8 cellular contexts compared by ENCODE assay signal in genomic region chr16:8959921-8960787, GRCh38. TPM values are rescaled to one million over a fixed set of nuclear protein-coding genes. Genes with fewer than 3 reads are reported as not detected.
DNase-seq lines count a peak whose midpoint lies in the region; ATAC-seq and TF ChIP-seq lines count a peak whose summit lies in the region.

No MANE protein-coding gene starts in this region.

- peaks cover 21% of the 10 kb centered on the region for H3F3A ChIP-seq in DOHH2 (ENCODE audit: control insufficient read depth, insufficient read depth)
- peaks cover 46% of the 10 kb centered on the region for H3F3A ChIP-seq in MM.1S (ENCODE audit: insufficient read depth, low read length)

- H3K4me1 Mint-ChIP-seq in central memory CD8-positive, alpha-beta T cell: peaks cover 59% of the 10 kb centered on the region

- H3K36me3 ChIP-seq in DOHH2 (ENCODE audit: control insufficient read depth, low read length): peaks cover 25% of the 10 kb centered on the region
- no peaks in the 10 kb centered on the region for H3K36me3 ChIP-seq in MM.1S (replicated peaks; ENCODE audit: insufficient read depth, low read length)

- no peaks in the 10 kb centered on the region for H3K27me3 ChIP-seq in DOHH2 (ENCODE audit: control insufficient read depth, low read length)
- H3K27me3 ChIP-seq in MM.1S (replicated peaks; ENCODE audit: insufficient read depth, low read length): no peaks in the 10 kb centered on the region

- DNase-seq in MM.1S: peak; percentile 63
- DNase-seq in central memory CD8-positive, alpha-beta T cell (ENCODE audit: low spot score in 2 of 2): peak in 1 of 2 donors; percentile 9
- peak; percentile 27 for DNase-seq in myocyte (ENCODE audit: low read depth)
- DNase-seq in globus pallidus (ENCODE audit: low spot score): no peak
- no peak for DNase-seq in posterior cingulate gyrus
- no peak for DNase-seq in stimulated activated CD4-positive, alpha-beta T cell treated with anti-CD3 and anti-CD28 coated beads, Interleukin-12 subunit alpha, Interleukin-12 subunit beta, amount 100 ng/mL, for 4 hours

- H3K27me3 Mint-ChIP-seq in central memory CD8-positive, alpha-beta T cell: no peaks in the 10 kb centered on the region

- H3K27ac ChIP-seq in DOHH2 (ENCODE audit: low read depth, low read length): peak overlapping the region; percentile 75
- peak overlapping the region; percentile 84 for H3K27ac ChIP-seq in MM.1S (ENCODE audit: low read length)

- H3K4me2 ChIP-seq in DOHH2 (ENCODE audit: low read length) (peak overlapping the region; percentile 92), MM.1S (ENCODE audit: low read depth, low read length) (peak overlapping the region; percentile 87)

- no peak for TF ChIP-seq CTCF in DOHH2 (IDR thresholded peaks at IDR 0.05; ENCODE audit: low read depth, low read length, poor library complexity, severe bottlenecking)
- TF ChIP-seq CTCF in MM.1S (IDR thresholded peaks at IDR 0.05; ENCODE audit: low read length): no peak

- H3K79me2 ChIP-seq in DOHH2 (ENCODE audit: control insufficient read depth, low read length) (peaks cover 84% of the 10 kb centered on the region), MM.1S (ENCODE audit: low read length) (peaks cover 89% of the 10 kb centered on the region)

- H3K36me3 Mint-ChIP-seq in central memory CD8-positive, alpha-beta T cell (ENCODE audit: insufficient read depth): peaks cover 15% of the 10 kb centered on the region

- ATAC-seq in central memory CD8-positive, alpha-beta T cell (replicated peaks; ENCODE audit: extremely low read depth, poor library complexity, severe bottlenecking): peak; percentile 16
- ATAC-seq in GM18867 (IDR thresholded peaks at IDR 0.05; ENCODE audit: unreplicated experiment): no peak

- H3K9me2 ChIP-seq in DOHH2 (replicated peaks; ENCODE audit: control insufficient read depth, low read length): no peaks in the 10 kb centered on the region
- no peaks in the 10 kb centered on the region for H3K9me2 ChIP-seq in MM.1S (replicated peaks; ENCODE audit: insufficient read depth, low read length)

- H3K4me3 ChIP-seq in DOHH2 (ENCODE audit: low read length) (peak overlapping the region; percentile 84), MM.1S (ENCODE audit: low read length) (peak overlapping the region; percentile 68)

- H3K9me3 ChIP-seq in DOHH2 (ENCODE audit: control insufficient read depth, insufficient read depth, low read length) (no peaks in the 10 kb centered on the region), MM.1S (replicated peaks; ENCODE audit: insufficient read depth, low read length) (no peaks in the 10 kb centered on the region)

- peak overlapping the region; percentile 96 for H3K27ac Mint-ChIP-seq in central memory CD8-positive, alpha-beta T cell (ENCODE audit: low read depth)

- peaks cover 74% of the 10 kb centered on the region for H3K4me1 ChIP-seq in DOHH2 (ENCODE audit: control insufficient read depth, low read length)
- peaks cover 42% of the 10 kb centered on the region for H3K4me1 ChIP-seq in MM.1S (ENCODE audit: low read length)

- peak overlapping the region; percentile 97 for H3K4me3 Mint-ChIP-seq in central memory CD8-positive, alpha-beta T cell

- H3K9me3 Mint-ChIP-seq in central memory CD8-positive, alpha-beta T cell: no peaks in the 10 kb centered on the region

- H2AFZ ChIP-seq in MM.1S (ENCODE audit: low read length): no peak overlapping the region

- H4K20me1 ChIP-seq in DOHH2 (ENCODE audit: control insufficient read depth, insufficient read depth, low read depth, low read length) (peaks cover 51% of the 10 kb centered on the region), MM.1S (ENCODE audit: insufficient read depth, low read length) (peaks cover 68% of the 10 kb centered on the region)

- H3K9ac ChIP-seq in MM.1S (ENCODE audit: low read length): peak overlapping the region; percentile 86; the same call in 1 of the 2 replicates

- intact Hi-C loops in posterior cingulate gyrus (cut with DNase I): no loop called here

RNA-seq across cellular contexts. Expression of gene USP7, which starts 3.6 kb away (rescaled TPM):
- total RNA-seq in myocyte: 57.2 and 69.3 TPM in 2 replicates
- polyA plus RNA-seq in myocyte (2012): 38.3 TPM

Comparison
In these comparisons a context has a peak if more than half of its experiments do, and no peak if none do; other contexts are left out.
1. DNase-seq: peak in MM.1S (single experiment) and myocyte (single experiment); none in globus pallidus (single experiment), posterior cingulate gyrus (0 of 10) and stimulated activated CD4-positive, alpha-beta T cell treated with anti-CD3 and anti-CD28 coated beads, Interleukin-12 subunit alpha, Interleukin-12 subunit beta, amount 100 ng/mL, for 4 hours (single experiment).